Comparison of ENCODE assay signal across 12 cellular contexts in genomic region chr15:39404767-39405173, GRCh38.
DNase-seq lines count a peak whose midpoint lies in the region; ATAC-seq and TF ChIP-seq lines count a peak whose summit lies in the region.
"Had no signal": no experiment of that assay in that cellular context is flagged by ENCODE, and none has a peak within 500 bp of the region (broad histone marks: within the 10 kb centered on the region; RNA-seq: fewer than 3 reads in every experiment).

No MANE protein-coding gene starts in this region.

- no peak overlapping the region for H2BK15ac ChIP-seq in mesenchymal stem cell (ENCODE audit: low read depth, poor library complexity, severe bottlenecking)

- no peak overlapping the region for H3K4me2 ChIP-seq in mesenchymal stem cell (ENCODE audit: low read length, poor library complexity, severe bottlenecking)
- H3K4me2 ChIP-seq: GM23338 had no signal

- no peak overlapping the region for H2AFZ ChIP-seq in mesenchymal stem cell (ENCODE audit: low read depth, low read length)
- H2AFZ ChIP-seq: GM23338 had no signal

- POLR2A ChIA-PET in Caco-2 (lab: Charles Lee): interaction anchor here (0.8 kb wide), 1 partner anchor 176 kb away, joined by 3 read pairs; the partner anchor contains the start of gene THBS1

- H2BK5ac ChIP-seq in mesenchymal stem cell (ENCODE audit: low read depth, low read length, poor library complexity, severe bottlenecking): no peak overlapping the region

- H3K4me3 Mint-ChIP-seq in Caco-2 (ENCODE audit: unreplicated experiment) (no peak overlapping the region), endodermal cell (no peak overlapping the region)
- H3K4me3 Mint-ChIP-seq: activated CD8-positive, alpha-beta memory T cell treated with anti-CD3 and anti-CD28 coated beads, Interleukin-2, amount 10 ng/mL, durations not matched to agents 7 days and 5 days; GM23338 had no signal

- H3K9me3 Mint-ChIP-seq in Caco-2 (ENCODE audit: unreplicated experiment) (no peaks in the 10 kb centered on the region), endodermal cell (no peaks in the 10 kb centered on the region)
- H3K9me3 Mint-ChIP-seq: GM23338 had no signal

- H3K4me1 ChIP-seq in Caco-2: peaks cover 19% of the 10 kb centered on the region
- peaks cover 3% of the 10 kb centered on the region for H3K4me1 ChIP-seq in mesenchymal stem cell (ENCODE audit: control insufficient read depth, insufficient read depth, low read depth, low read length)
- peaks cover 11% of the 10 kb centered on the region for H3K4me1 ChIP-seq in endodermal cell (ENCODE audit: control insufficient read depth, insufficient read depth, low read length)
- H3K4me1 ChIP-seq in ascending aorta: no peaks in the 10 kb centered on the region

- H3K18ac ChIP-seq in mesenchymal stem cell (ENCODE audit: low read depth in 1 of 2, low read length in 2 of 2): peak overlapping the region in 1 of 2 experiments; percentile 48

- H3K14ac ChIP-seq in mesenchymal stem cell (ENCODE audit: low read length in 2 of 2): no peak overlapping the region

- WGBS in mesenchymal stem cell: 31% methylated on average over 5 of the region's 5 CpGs
- 91 to 97% methylated on average over 4 to 5 of the region's 5 CpGs for WGBS in endodermal cell (ENCODE audit: insufficient coverage in 1 of 2, insufficient read length in 1 of 2), 2 experiments

- H2BK12ac ChIP-seq in mesenchymal stem cell (ENCODE audit: low read length in 2 of 2): no peak overlapping the region

- H4K91ac ChIP-seq in mesenchymal stem cell (ENCODE audit: low read length): no peak overlapping the region

- no peaks in the 10 kb centered on the region for H3K36me3 Mint-ChIP-seq in Caco-2 (ENCODE audit: insufficient read depth, unreplicated experiment)
- no peaks in the 10 kb centered on the region for H3K36me3 Mint-ChIP-seq in endodermal cell (ENCODE audit: low read depth)
- H3K36me3 Mint-ChIP-seq: activated CD8-positive, alpha-beta memory T cell treated with anti-CD3 and anti-CD28 coated beads, Interleukin-2, amount 10 ng/mL, durations not matched to agents 7 days and 5 days had no signal

- no peak overlapping the region for H2AK5ac ChIP-seq in mesenchymal stem cell (ENCODE audit: low read length, severe bottlenecking)

- H3K27ac Mint-ChIP-seq in Caco-2 (ENCODE audit: unreplicated experiment) (peak overlapping the region; percentile 18), endodermal cell (no peak overlapping the region)
- H3K27ac Mint-ChIP-seq: activated CD8-positive, alpha-beta memory T cell treated with anti-CD3 and anti-CD28 coated beads, Interleukin-2, amount 10 ng/mL, durations not matched to agents 7 days and 5 days; GM23338; progenitor cell of endocrine pancreas had no signal

- no peak overlapping the region for H3K27ac ChIP-seq in mesenchymal stem cell (ENCODE audit: low read length, poor library complexity, severe bottlenecking)
- H3K27ac ChIP-seq in endodermal cell (ENCODE audit: low read depth, low read length): no peak overlapping the region
- H3K27ac ChIP-seq in ascending aorta: no peak overlapping the region

- TF ChIP-seq POLR2A in NB4 (IDR thresholded peaks at IDR 0.05; ENCODE audit: extremely low read depth, insufficient read length): no peak

- H3K4me3 ChIP-seq in Caco-2 (ENCODE audit: low read depth, low read length) (no peak overlapping the region), NB4 (ENCODE audit: low read depth, low read length) (no peak overlapping the region), choroid plexus epithelial cell (ENCODE audit: low read depth, low read length) (no peak overlapping the region), mesenchymal stem cell (ENCODE audit: insufficient read depth in 1 of 2, low read depth in 1 of 2, low read length in 2 of 2) (no peak overlapping the region), endodermal cell (ENCODE audit: low read length) (no peak overlapping the region), ascending aorta (no peak overlapping the region)
- H3K4me3 ChIP-seq: GM23338 had no signal

- TF ChIP-seq CTCF in Caco-2 (IDR thresholded peaks at IDR 0.05; ENCODE audit: insufficient read depth in 1 of 2, low read depth in 1 of 2, low read length in 1 of 2, severe bottlenecking in 1 of 2, unreplicated experiment in 1 of 2) (no peak), NB4 (IDR thresholded peaks at IDR 0.05; ENCODE audit: low read depth, low read length) (no peak), choroid plexus epithelial cell (conservative IDR thresholded peaks at IDR 0.05; ENCODE audit: low read depth, low read length) (no peak), endodermal cell (conservative IDR thresholded peaks at IDR 0.05) (no peak), ascending aorta (IDR thresholded peaks at IDR 0.05) (no peak)

- H3K36me3 ChIP-seq in Caco-2 (ENCODE audit: control insufficient read depth, insufficient read depth, low read length) (no peaks in the 10 kb centered on the region; the same call in 1 of the 2 replicates), mesenchymal stem cell (ENCODE audit: control insufficient read depth in 1 of 2, insufficient read depth in 2 of 2, low read depth in 1 of 2, low read length in 2 of 2) (no peaks in the 10 kb centered on the region), endodermal cell (ENCODE audit: control insufficient read depth, insufficient read depth, low read length) (no peaks in the 10 kb centered on the region), ascending aorta (no peaks in the 10 kb centered on the region)

- H4K8ac ChIP-seq in mesenchymal stem cell (ENCODE audit: low read length): no peak overlapping the region

- no peaks in the 10 kb centered on the region for H3K9me3 ChIP-seq in Caco-2
- H3K9me3 ChIP-seq in mesenchymal stem cell (ENCODE audit: control insufficient read depth, low read length): no peaks in the 10 kb centered on the region
- H3K9me3 ChIP-seq in endodermal cell (ENCODE audit: control insufficient read depth, low read length): no peaks in the 10 kb centered on the region
- no peaks in the 10 kb centered on the region for H3K9me3 ChIP-seq in ascending aorta

- BruUV-seq in Caco-2 (replicated peaks; lab: Mats Ljungman, UMichigan): no TSS peak

- H2BK120ac ChIP-seq in mesenchymal stem cell (ENCODE audit: low read depth, low read length): no peak overlapping the region

- DNase-seq in Caco-2: peak; percentile 67 to 80
- peak; percentile 87 for DNase-seq in NB4 (ENCODE audit: low read depth)
- DNase-seq in choroid plexus epithelial cell (ENCODE audit: low read depth): peak; percentile 84
- DNase-seq in mesenchymal stem cell: peak; percentile 96
- no peak for DNase-seq in endodermal cell
- DNase-seq in inferior parietal cortex (ENCODE audit: extremely low spot score): no peak
- no peak for DNase-seq in ascending aorta (ENCODE audit: low spot score in 2 of 2)
- DNase-seq in stimulated activated naive CD8-positive, alpha-beta T cell treated with anti-CD3 and anti-CD28 coated beads, Interleukin-15, Interleukin-2, amounts not matched to agents 100 U/mL and 50 U/mL, for 24 hours: no peak
- DNase-seq: activated CD8-positive, alpha-beta memory T cell treated with anti-CD3 and anti-CD28 coated beads, Interleukin-2, amount 10 ng/mL, durations not matched to agents 7 days and 5 days; NCI-H2029 treated with DMSO at 0.1 percent for 48 hours had no signal

- no peaks in the 10 kb centered on the region for H3K79me1 ChIP-seq in mesenchymal stem cell (replicated peaks; ENCODE audit: low read length, poor library complexity, severe bottlenecking)

- ATAC-seq in stimulated activated naive CD8-positive, alpha-beta T cell treated with anti-CD3 and anti-CD28 coated beads, Interleukin-15, Interleukin-2, amounts not matched to agents 100 U/mL and 50 U/mL, for 24 hours: no peak
- ATAC-seq: activated CD8-positive, alpha-beta memory T cell treated with anti-CD3 and anti-CD28 coated beads, Interleukin-2, amount 10 ng/mL, durations not matched to agents 7 days and 5 days; GM23338 had no signal

- peaks cover 12% of the 10 kb centered on the region for H3K4me1 Mint-ChIP-seq in Caco-2 (ENCODE audit: low read depth, unreplicated experiment)
- H3K4me1 Mint-ChIP-seq in endodermal cell: peaks cover 18% of the 10 kb centered on the region
- H3K4me1 Mint-ChIP-seq: activated CD8-positive, alpha-beta memory T cell treated with anti-CD3 and anti-CD28 coated beads, Interleukin-2, amount 10 ng/mL, durations not matched to agents 7 days and 5 days; GM23338 had no signal

- no peaks in the 10 kb centered on the region for H3K27me3 ChIP-seq in Caco-2 (replicated peaks; ENCODE audit: control insufficient read depth, insufficient read depth, low read length)
- no peaks in the 10 kb centered on the region for H3K27me3 ChIP-seq in mesenchymal stem cell (ENCODE audit: control insufficient read depth in 1 of 2, insufficient read depth in 1 of 2, low read length in 2 of 2)
- no peaks in the 10 kb centered on the region for H3K27me3 ChIP-seq in endodermal cell (ENCODE audit: control insufficient read depth, insufficient read depth, low read length, poor library complexity, severe bottlenecking)
- no peaks in the 10 kb centered on the region for H3K27me3 ChIP-seq in ascending aorta

- peak overlapping the region; percentile 62 for H3K9ac ChIP-seq in mesenchymal stem cell (ENCODE audit: low read length)
- no peak overlapping the region for H3K9ac ChIP-seq in endodermal cell (ENCODE audit: extremely low read depth, low read length, poor library complexity, severe bottlenecking)

- intact Hi-C loops in Caco-2 (cut with micrococcal nuclease; ENCODE audit: unreplicated experiment) (no loop called here), ascending aorta (cut with DNase I) (no loop called here)

- CTCF ChIA-PET in Caco-2 (lab: Charles Lee): interaction anchor here (1.0 kb wide), 1 partner anchor 16 kb away, joined by 3 read pairs; no protein-coding TSS in a partner anchor

- H3K27me3 Mint-ChIP-seq in Caco-2 (ENCODE audit: insufficient read depth, unreplicated experiment) (no peaks in the 10 kb centered on the region), endodermal cell (ENCODE audit: insufficient read depth) (no peaks in the 10 kb centered on the region)

- no peak overlapping the region for H3K23ac ChIP-seq in mesenchymal stem cell (ENCODE audit: low read length in 2 of 2)

- no peak overlapping the region for H3K4ac ChIP-seq in mesenchymal stem cell (ENCODE audit: low read depth in 1 of 2, low read length in 2 of 2)

Comparison
In these comparisons a context has a peak if more than half of its experiments do, and no peak if none do; other contexts are left out.
1. DNase-seq: peak in Caco-2 (2 of 2), NB4 (single experiment), choroid plexus epithelial cell (single experiment) and mesenchymal stem cell (single experiment); none in endodermal cell (single experiment), inferior parietal cortex (single experiment), ascending aorta (0 of 2) and stimulated activated naive CD8-positive, alpha-beta T cell treated with anti-CD3 and anti-CD28 coated beads, Interleukin-15, Interleukin-2, amounts not matched to agents 100 U/mL and 50 U/mL, for 24 hours (single experiment).